ENCODE assay signal across 1 cellular context in genomic region chr17:43997170-43997569, GRCh38. TPM values are rescaled to one million over a fixed set of nuclear protein-coding genes. Genes with fewer than 3 reads are reported as not detected.
"Had no signal": no experiment of that assay in that cellular context is flagged by ENCODE, and none has a peak within 500 bp of the region (broad histone marks: within the 10 kb centered on the region; RNA-seq: fewer than 3 reads in every experiment).

No MANE protein-coding gene starts in this region.

RNA-seq across cellular contexts. Expression of gene PYY, which starts 43.4 kb away (rescaled TPM):
- total RNA-seq: GM12878 had no signal

RNA-seq across cellular contexts. Expression of gene PPY, which starts 54.9 kb away (rescaled TPM):
- total RNA-seq: GM12878 had no signal
